13 cellular contexts compared by ENCODE assay signal in genomic region chr14:73717998-73718741, GRCh38. TPM values are rescaled to one million over a fixed set of nuclear protein-coding genes. Genes with fewer than 3 reads are reported as not detected.
DNase-seq lines count a peak whose midpoint lies in the region; ATAC-seq and TF ChIP-seq lines count a peak whose summit lies in the region.
"Had no signal": no experiment of that assay in that cellular context is flagged by ENCODE, and none has a peak within 500 bp of the region (broad histone marks: within the 10 kb centered on the region; RNA-seq: fewer than 3 reads in every experiment).

No MANE protein-coding gene starts in this region.

- H3K4me1 Mint-ChIP-seq in activated CD4-positive, alpha-beta memory T cell treated with anti-CD3 and anti-CD28 coated beads for 36 hours (ENCODE audit: low read depth) = peaks cover 13% of the 10 kb centered on the region
- H3K4me1 Mint-ChIP-seq in activated CD4-positive, alpha-beta memory T cell treated with anti-CD3 and anti-CD28 coated beads, Interleukin-2, amount 10 ng/mL, durations not matched to agents 7 days and 5 days = peaks cover 10% of the 10 kb centered on the region

- H3K9me3 ChIP-seq in duodenal mucosa (ENCODE audit: control insufficient read depth in 1 of 2, low read length in 2 of 2) = no peaks in the 10 kb centered on the region
- H3K9me3 ChIP-seq in thyroid gland = no peaks in the 10 kb centered on the region

- no peak for TF ChIP-seq POLR2A in thyroid gland (IDR thresholded peaks at IDR 0.05)

- H3K4me3 ChIP-seq in duodenal mucosa (ENCODE audit: low read depth in 1 of 2, low read length in 2 of 2) (no peak overlapping the region), thyroid gland (replicated peaks in 1 of 3) (no peak overlapping the region)

- peaks cover 38 to 66% of the 10 kb centered on the region in 2 donors for H3K36me3 ChIP-seq in duodenal mucosa (ENCODE audit: control insufficient read depth in 1 of 2, insufficient read depth in 2 of 2, low read length in 2 of 2)
- peaks cover 31 to 47% of the 10 kb centered on the region in 2 donors for H3K36me3 ChIP-seq in thyroid gland

- WGBS in thyroid gland, 2 donors = 58 to 64% methylated on average over 23 to 27 of the region's 27 CpGs

- H3K36me3 Mint-ChIP-seq in activated CD4-positive, alpha-beta memory T cell treated with anti-CD3 and anti-CD28 coated beads for 36 hours = peaks cover 44% of the 10 kb centered on the region
- peaks cover 60% of the 10 kb centered on the region for H3K36me3 Mint-ChIP-seq in activated CD4-positive, alpha-beta memory T cell treated with anti-CD3 and anti-CD28 coated beads, Interleukin-2, amount 10 ng/mL, durations not matched to agents 7 days and 5 days (ENCODE audit: low read depth)

- peak overlapping the region; percentile 14 for H3K27ac Mint-ChIP-seq in activated CD4-positive, alpha-beta memory T cell treated with anti-CD3 and anti-CD28 coated beads for 36 hours
- H3K27ac Mint-ChIP-seq in activated CD4-positive, alpha-beta memory T cell treated with anti-CD3 and anti-CD28 coated beads, Interleukin-2, amount 10 ng/mL, durations not matched to agents 7 days and 5 days = no peak overlapping the region

- H3K4me3 Mint-ChIP-seq in activated CD4-positive, alpha-beta memory T cell treated with anti-CD3 and anti-CD28 coated beads for 36 hours = no peak overlapping the region
- H3K4me3 Mint-ChIP-seq in activated CD4-positive, alpha-beta memory T cell treated with anti-CD3 and anti-CD28 coated beads, Interleukin-2, amount 10 ng/mL, durations not matched to agents 7 days and 5 days = no peak overlapping the region

- CTCF ChIA-PET in activated CD4-positive, alpha-beta memory T cell treated with anti-CD3 and anti-CD28 coated beads for 36 hours (lab: Charles Lee) = interaction anchor here (1.7 kb wide), 1 partner anchor 11 kb away, joined by 8 read pairs; no protein-coding TSS in a partner anchor
- CTCF ChIA-PET in activated CD4-positive, alpha-beta memory T cell treated with anti-CD3 and anti-CD28 coated beads, Interleukin-2, amount 10 ng/mL, durations not matched to agents 7 days and 5 days (lab: Charles Lee) = interaction anchor here (1.0 kb wide), 1 partner anchor 11 kb away, joined by 3 read pairs; no protein-coding TSS in a partner anchor

- no peaks in the 10 kb centered on the region for H3K27me3 Mint-ChIP-seq in activated CD4-positive, alpha-beta memory T cell treated with anti-CD3 and anti-CD28 coated beads for 36 hours
- no peaks in the 10 kb centered on the region for H3K27me3 Mint-ChIP-seq in activated CD4-positive, alpha-beta memory T cell treated with anti-CD3 and anti-CD28 coated beads, Interleukin-2, amount 10 ng/mL, durations not matched to agents 7 days and 5 days

- no peak for TF ChIP-seq CTCF in thyroid gland (IDR thresholded peaks at IDR 0.05)

- no peak for ATAC-seq in GM19452 (IDR thresholded peaks at IDR 0.05; ENCODE audit: unreplicated experiment)
- ATAC-seq: Panc1 had no signal

- H3K27me3 ChIP-seq in duodenal mucosa (ENCODE audit: control insufficient read depth in 1 of 2, insufficient read depth in 2 of 2, low read length in 2 of 2) (peaks cover 0 to 3% of the 10 kb centered on the region in 2 donors), thyroid gland (no peaks in the 10 kb centered on the region)

- H3K4me1 ChIP-seq in duodenal mucosa (ENCODE audit: control insufficient read depth in 1 of 2, insufficient read depth in 2 of 2, low read length in 2 of 2) (peaks cover 5 to 6% of the 10 kb centered on the region in 2 donors), thyroid gland (peaks cover 1 to 5% of the 10 kb centered on the region in 2 donors)

- POLR2A ChIA-PET in activated CD4-positive, alpha-beta memory T cell treated with anti-CD3 and anti-CD28 coated beads for 36 hours (lab: Charles Lee) = interaction anchor here (1.0 kb wide), 1 partner anchor 10 kb away, joined by 3 read pairs; no protein-coding TSS in a partner anchor
- POLR2A ChIA-PET in activated CD4-positive, alpha-beta memory T cell treated with anti-CD3 and anti-CD28 coated beads, Interleukin-2, amount 10 ng/mL, durations not matched to agents 7 days and 5 days (lab: Charles Lee) = interaction anchor here (1.3 kb wide), 1 partner anchor 169 kb away, joined by 3 read pairs; the partner anchor contains the start of gene ZNF410

- no peak for DNase-seq in activated CD4-positive, alpha-beta memory T cell treated with anti-CD3 and anti-CD28 coated beads for 36 hours
- DNase-seq in activated CD4-positive, alpha-beta memory T cell treated with anti-CD3 and anti-CD28 coated beads, Interleukin-2, amount 10 ng/mL, durations not matched to agents 7 days and 5 days = no peak
- peak; percentile 62 for DNase-seq in mesenteric fat pad (ENCODE audit: low spot score)
- peak; percentile 42 to 67 for DNase-seq in thyroid gland
- DNase-seq in GM19240 (ENCODE audit: insufficient read length, low spot score) = no peak
- no peak for DNase-seq in GM03348 (ENCODE audit: low spot score)
- DNase-seq: activated CD4-positive, alpha-beta T cell treated with anti-CD3 and anti-CD28 coated beads for 4 hours; GDM1; NCI-H1048; stimulated activated naive CD4-positive, alpha-beta T cell had no signal

- no peaks in the 10 kb centered on the region for H3K9me3 Mint-ChIP-seq in activated CD4-positive, alpha-beta memory T cell treated with anti-CD3 and anti-CD28 coated beads for 36 hours
- no peaks in the 10 kb centered on the region for H3K9me3 Mint-ChIP-seq in activated CD4-positive, alpha-beta memory T cell treated with anti-CD3 and anti-CD28 coated beads, Interleukin-2, amount 10 ng/mL, durations not matched to agents 7 days and 5 days

- peak overlapping the region; percentile 17 for H3K27ac ChIP-seq in duodenal mucosa (ENCODE audit: low read depth, low read length)
- peak overlapping the region in 1 of 3 donors; percentile 43 for H3K27ac ChIP-seq in thyroid gland

- intact Hi-C loops in activated CD4-positive, alpha-beta memory T cell treated with anti-CD3 and anti-CD28 coated beads for 36 hours (cut with micrococcal nuclease) = loop anchor here (10.0 kb wide), 1 partner anchor 327 kb away; no protein-coding TSS in a partner anchor
- intact Hi-C loops in thyroid gland (cut with DNase I) = no loop called here

- H3K9ac ChIP-seq in duodenal mucosa (ENCODE audit: low read depth in 1 of 2, low read length in 2 of 2) = no peak overlapping the region

RNA-seq across cellular contexts. Expression of gene PNMA1, which starts 4.0 kb away (rescaled TPM):
- 10 to 100 TPM; 28.2 to 28.3 TPM for total RNA-seq in activated CD4-positive, alpha-beta memory T cell treated with anti-CD3 and anti-CD28 coated beads for 36 hours
- 10 to 100 TPM; 28.2 to 30.0 TPM for total RNA-seq in activated CD4-positive, alpha-beta memory T cell treated with anti-CD3 and anti-CD28 coated beads, Interleukin-2, amount 10 ng/mL, durations not matched to agents 7 days and 5 days
- 49.3 TPM for total RNA-seq in mesenteric fat pad
- total RNA-seq in thyroid gland = 10 to 100 TPM; 21.7 to 27.7 (median 24.7) TPM

Comparison
In these comparisons a context has a peak if more than half of its experiments do, and no peak if none do; other contexts are left out.
1. DNase-seq: peak in mesenteric fat pad (single experiment) and thyroid gland (2 of 2); none in activated CD4-positive, alpha-beta memory T cell treated with anti-CD3 and anti-CD28 coated beads for 36 hours (single experiment), activated CD4-positive, alpha-beta memory T cell treated with anti-CD3 and anti-CD28 coated beads, Interleukin-2, amount 10 ng/mL, durations not matched to agents 7 days and 5 days (single experiment), GM19240 (single experiment) and GM03348 (single experiment).